Comparison of ENCODE assay signal across 34 cellular contexts in the genomic region with DNA sequence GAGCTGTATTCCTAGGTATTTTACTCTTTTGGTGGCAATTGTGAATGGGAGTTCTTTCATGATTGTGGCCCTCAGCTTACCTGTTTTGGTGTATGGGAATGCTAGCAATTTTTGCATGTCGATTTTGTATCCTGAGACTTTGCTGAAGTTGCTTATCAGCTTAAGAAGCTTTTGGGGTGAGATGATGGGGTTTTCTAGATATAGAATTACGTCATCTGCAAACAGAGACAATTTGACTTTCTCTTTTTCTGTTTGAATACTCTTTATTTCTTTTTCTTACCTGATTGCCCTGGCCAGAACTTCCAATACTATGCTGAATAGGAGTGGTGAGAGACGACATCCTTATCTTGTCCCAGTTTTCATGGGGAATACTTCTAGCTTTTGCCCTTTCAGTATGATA.
"Had no signal": no experiment of that assay in that cellular context is flagged by ENCODE, and none has a peak within 500 bp of the region (broad histone marks: within the 10 kb centered on the region; RNA-seq: fewer than 3 reads in every experiment).

No MANE protein-coding gene starts in this region.

- H3K4me3 ChIP-seq: MG63 had no signal

- H3K9me3 ChIP-seq: MG63 had no signal

- H3K27me3 ChIP-seq: MG63 had no signal

- DNase-seq: Karpas-422, Kasumi-1, MG63, MM.1S, MV-4-11, NCI-H1048, NCI-H1092, NCI-H1092 treated with DMSO at 0.1 percent for 48 hours, NCI-H1105, NCI-H1105 treated with DMSO at 0.1 percent for 48 hours, NCI-H1417, NCI-H1417 treated with DMSO at 0.1 percent for 48 hours, NCI-H1436, NCI-H1436 treated with DMSO at 0.1 percent for 48 hours, NCI-H146, NCI-H1694, NCI-H1694 treated with DMSO at 0.1 percent for 48 hours, NCI-H187, NCI-H187 treated with DMSO at 0.1 percent for 48 hours, NCI-H1930, NCI-H2029, NCI-H2029 treated with DMSO at 0.1 percent for 48 hours, NCI-H2081, NCI-H2081 treated with DMSO at 0.1 percent for 48 hours, NCI-H2107, NCI-H2171, NCI-H2171 treated with DMSO at 0.1 percent for 48 hours, NCI-H2227 treated with DMSO at 0.1 percent for 48 hours, NCI-H226, NCI-H345, NCI-H446, NCI-H446 treated with DMSO at 0.1 percent for 48 hours, NCI-H510A, NCI-H510A treated with DMSO at 0.1 percent for 48 hours had no signal

- H3K36me3 ChIP-seq: MG63 had no signal
